Comparison of ENCODE assay signal across 22 cellular contexts in the genomic region with DNA sequence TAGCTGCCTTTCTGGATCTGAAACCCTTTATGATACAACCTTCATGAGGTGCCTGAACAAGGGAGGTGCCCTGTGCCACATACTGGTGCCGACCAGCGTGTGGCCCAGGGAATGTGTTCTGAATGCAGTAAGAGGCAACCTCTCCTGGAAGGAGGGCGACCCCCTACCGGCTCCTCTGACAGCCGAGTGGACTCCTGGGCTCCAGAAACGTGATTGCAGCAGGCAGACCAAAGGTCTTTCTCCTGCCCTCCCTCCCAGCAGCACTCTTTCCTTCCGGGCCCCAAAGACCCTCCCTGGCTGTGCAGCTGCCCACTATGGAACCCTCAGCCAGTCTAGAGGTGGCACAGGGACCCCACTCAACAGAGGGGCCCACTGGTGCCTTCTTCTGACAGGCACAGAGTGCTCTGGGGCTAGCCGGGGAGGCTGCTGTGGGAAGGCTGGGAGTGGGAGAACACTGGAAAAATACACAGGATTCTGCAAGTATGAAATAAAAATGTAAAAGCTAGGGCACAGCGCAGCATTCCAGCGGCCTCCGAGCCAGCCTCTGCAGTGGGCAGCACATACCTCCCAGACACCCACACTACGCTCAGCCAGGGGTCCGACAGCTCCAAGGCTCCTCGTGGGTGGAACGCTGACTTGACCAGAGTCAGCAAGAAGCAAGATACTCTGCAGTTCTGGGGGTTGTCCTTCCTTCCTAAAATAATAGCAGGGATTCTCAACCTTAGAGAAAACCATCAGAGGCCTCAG. TPM values are rescaled to one million over a fixed set of nuclear protein-coding genes. Genes with fewer than 3 reads are reported as not detected.
DNase-seq lines count a peak whose midpoint lies in the region; ATAC-seq and TF ChIP-seq lines count a peak whose summit lies in the region.
"Had no signal": no experiment of that assay in that cellular context is flagged by ENCODE, and none has a peak within 500 bp of the region (broad histone marks: within the 10 kb centered on the region; RNA-seq: fewer than 3 reads in every experiment).

No MANE protein-coding gene starts in this region.

- H3K4me1 Mint-ChIP-seq in HFFc6 (ENCODE audit: low read depth) (peaks cover 15% of the 10 kb centered on the region), chondrocyte (ENCODE audit: low read depth) (peaks cover 68% of the 10 kb centered on the region)
- H3K4me1 Mint-ChIP-seq in naive thymus-derived CD8-positive, alpha-beta T cell = peaks cover 19 to 51% (median 29%) of the 10 kb centered on the region in 4 donors

- WGBS in spleen, 5 donors = 45 to 83% (median 77%) methylated on average over 13 to 15 of the region's 15 CpGs

- intact Hi-C loops in spleen (cut with DNase I; ENCODE audit: low total_unique reads) = no loop called here

- no peaks in the 10 kb centered on the region; the same call in 1 of the 2 replicates for H3K36me3 Mint-ChIP-seq in HFFc6 (ENCODE audit: low read depth)
- peaks cover 2% of the 10 kb centered on the region for H3K36me3 Mint-ChIP-seq in chondrocyte (ENCODE audit: low read depth)
- peaks cover 0 to 25% (median 0%) of the 10 kb centered on the region in 3 donors for H3K36me3 Mint-ChIP-seq in naive thymus-derived CD8-positive, alpha-beta T cell

- TF ChIP-seq POLR2A in spleen (IDR thresholded peaks at IDR 0.05) = no peak

- H3K4me1 ChIP-seq in spleen = peaks cover 43 to 98% (median 77%) of the 10 kb centered on the region in 6 donors

- no peak overlapping the region for H3K4me3 ChIP-seq in spleen
- H3K4me3 ChIP-seq: right atrium auricular region had no signal

- POLR2A ChIA-PET in naive thymus-derived CD8-positive, alpha-beta T cell (lab: Charles Lee) = interaction anchor here (0.6 kb wide), 1 partner anchor 95 kb away, joined by 3 read pairs; no protein-coding TSS in a partner anchor

- H3K27me3 Mint-ChIP-seq in HFFc6 (ENCODE audit: insufficient read depth) = no peaks in the 10 kb centered on the region
- no peaks in the 10 kb centered on the region for H3K27me3 Mint-ChIP-seq in chondrocyte (ENCODE audit: low read depth)
- no peaks in the 10 kb centered on the region for H3K27me3 Mint-ChIP-seq in naive thymus-derived CD8-positive, alpha-beta T cell
- H3K27me3 Mint-ChIP-seq: CD4-positive, alpha-beta memory T cell; central memory CD8-positive, alpha-beta T cell had no signal

- H3K27ac ChIP-seq in spleen = peak overlapping the region in 7 of 8 donors; percentile 22 to 89 (median 47)
- H3K27ac ChIP-seq: right atrium auricular region had no signal

- TF ChIP-seq CTCF in HFFc6 (IDR thresholded peaks at IDR 0.05) = no peak
- TF ChIP-seq CTCF in chondrocyte (IDR thresholded peaks at IDR 0.05) = no peak
- TF ChIP-seq CTCF in spleen (IDR thresholded peaks at IDR 0.05 in 8 of 11, conservative IDR thresholded peaks at IDR 0.05 in 3 of 11) = no peak

- DNase-seq in HFFc6 = no peak
- no peak for DNase-seq in chondrocyte (ENCODE audit: low spot score)
- DNase-seq in myocyte (ENCODE audit: low read depth) = peak; percentile 12
- no peak for DNase-seq in spleen
- DNase-seq in naive thymus-derived CD8-positive, alpha-beta T cell = no peak
- DNase-seq in COR-L47 (lab: John Stamatoyannopoulos, UW) = no peak
- DNase-seq: activated CD4-positive, alpha-beta T cell treated with anti-CD3 and anti-CD28 coated beads for 1 hour; activated CD8-positive, alpha-beta T cell treated with anti-CD3 and anti-CD28 coated beads, Interleukin-2, amount 10 ng/mL, durations not matched to agents 7 days and 5 days; activated naive CD4-positive, alpha-beta T cell treated with Interleukin-2 at 50 U/mL for 16 hours; activated T-cell treated with anti-CD3 and anti-CD28 coated beads, Interleukin-2, amount 50 U/mL, for 1 hour; aorta; CD4-positive, alpha-beta memory T cell; DMS153; erythroblast; HCEC 1CT; NCI-H1105 treated with DMSO at 0.1 percent for 48 hours; NCI-H2081; SHP77 had no signal

- no peak for ATAC-seq in HG02623 (IDR thresholded peaks at IDR 0.05; ENCODE audit: unreplicated experiment)
- ATAC-seq in GM19455 (IDR thresholded peaks at IDR 0.05; ENCODE audit: unreplicated experiment) = no peak
- no peak for ATAC-seq in naive thymus-derived CD8-positive, alpha-beta T cell
- ATAC-seq: activated CD8-positive, alpha-beta T cell treated with anti-CD3 and anti-CD28 coated beads, Interleukin-2, amount 10 ng/mL, durations not matched to agents 7 days and 5 days had no signal

- H3K9me3 Mint-ChIP-seq in HFFc6 (no peaks in the 10 kb centered on the region), chondrocyte (ENCODE audit: low read depth) (no peaks in the 10 kb centered on the region)
- no peaks in the 10 kb centered on the region for H3K9me3 Mint-ChIP-seq in naive thymus-derived CD8-positive, alpha-beta T cell
- H3K9me3 Mint-ChIP-seq: CD4-positive, alpha-beta memory T cell; central memory CD8-positive, alpha-beta T cell had no signal

- peak overlapping the region; percentile 46; the same call in 1 of the 2 replicates for H3K27ac Mint-ChIP-seq in HFFc6
- H3K27ac Mint-ChIP-seq in chondrocyte (ENCODE audit: unreplicated experiment) = peak overlapping the region; percentile 90
- peak overlapping the region in 1 of 10 donors; percentile 72 for H3K27ac Mint-ChIP-seq in naive thymus-derived CD8-positive, alpha-beta T cell
- H3K27ac Mint-ChIP-seq: activated CD8-positive, alpha-beta T cell treated with anti-CD3 and anti-CD28 coated beads, Interleukin-2, amount 10 ng/mL, durations not matched to agents 7 days and 5 days had no signal

- H3K36me3 ChIP-seq in spleen = peaks cover 0 to 73% (median 16%) of the 10 kb centered on the region in 6 donors
- H3K36me3 ChIP-seq: right atrium auricular region had no signal

- H3K4me3 Mint-ChIP-seq in HFFc6 (no peak overlapping the region), chondrocyte (ENCODE audit: unreplicated experiment) (no peak overlapping the region)
- H3K4me3 Mint-ChIP-seq in naive thymus-derived CD8-positive, alpha-beta T cell = no peak overlapping the region
- H3K4me3 Mint-ChIP-seq: activated CD8-positive, alpha-beta T cell treated with anti-CD3 and anti-CD28 coated beads, Interleukin-2, amount 10 ng/mL, durations not matched to agents 7 days and 5 days; CD4-positive, alpha-beta memory T cell; central memory CD8-positive, alpha-beta T cell had no signal

- no peaks in the 10 kb centered on the region for H3K9me3 ChIP-seq in spleen
- H3K9me3 ChIP-seq: right atrium auricular region had no signal

- no peaks in the 10 kb centered on the region for H3K27me3 ChIP-seq in spleen (replicated peaks in 1 of 7)
- H3K27me3 ChIP-seq: right atrium auricular region had no signal

RNA-seq across cellular contexts. Expression of gene SH3GL1, which starts 14.9 kb away (rescaled TPM):
- total RNA-seq in HFFc6 (2021; fragmentation: NEBNext Ultra II Directional; extraction: Animal tissue kit (Norgen Biotek cat#: 25700)) = 100 to 1,000 TPM; 102 to 126 (median 110) TPM
- total RNA-seq in chondrocyte (96.3 to 103 TPM (median 96.6 TPM) in 3 replicates), myocyte (179 and 258 TPM in 2 replicates), spleen (10 to 100 TPM; 37.2 to 77.4 (median 66.2) TPM)
- polyA plus RNA-seq in myocyte (2012) = 164 TPM
- polyA plus RNA-seq in spleen = 10 to 100 TPM; 26.1 to 44.0 (median 31.3) TPM
- 10 to 100 TPM; 38.3 to 38.6 TPM for total RNA-seq in naive thymus-derived CD8-positive, alpha-beta T cell
- polyA plus RNA-seq in naive thymus-derived CD8-positive, alpha-beta T cell = 10 to 100 TPM; 11.8 to 20.4 (median 12.3) TPM

RNA-seq across cellular contexts. Expression of gene CHAF1A, which starts 17.0 kb away (rescaled TPM):
- 10 to 100 TPM; 18.3 to 26.3 (median 24.4) TPM for total RNA-seq in HFFc6 (2021; fragmentation: NEBNext Ultra II Directional; extraction: Animal tissue kit (Norgen Biotek cat#: 25700))
- total RNA-seq in chondrocyte (6.6 to 20.5 TPM (median 7.1 TPM) in 3 replicates), myocyte (3.1 TPM in 2 replicates), spleen (10 to 100 TPM in 5 of 7 donors, 1 to 10 TPM in 2; 9.4 to 17.9 (median 10.6) TPM)
- 3.3 TPM for polyA plus RNA-seq in myocyte (2012)
- polyA plus RNA-seq in spleen = 1 to 10 TPM; 3.8 to 7.4 (median 5.7) TPM
- 10 to 100 TPM in 1 of 2 experiments, 1 to 10 TPM in 1; 7.5 to 10.9 TPM for total RNA-seq in naive thymus-derived CD8-positive, alpha-beta T cell
- polyA plus RNA-seq in naive thymus-derived CD8-positive, alpha-beta T cell = 1 to 10 TPM; 1.7 to 2.4 (median 2.1) TPM

RNA-seq across cellular contexts. Expression of gene MPND, which starts 42.1 kb away (rescaled TPM):
- total RNA-seq in HFFc6 (2021; fragmentation: NEBNext Ultra II Directional; extraction: Animal tissue kit (Norgen Biotek cat#: 25700)) = 10 to 100 TPM; 11.7 to 15.0 (median 12.1) TPM
- total RNA-seq in chondrocyte (13.6 to 14.9 TPM (median 14.1 TPM) in 3 replicates), myocyte (2.2 and 2.7 TPM in 2 replicates), spleen (10 to 100 TPM in 4 of 7 donors, 1 to 10 TPM in 3; 6.4 to 24.2 (median 13.8) TPM)
- polyA plus RNA-seq in myocyte (2012) = 12.6 TPM
- polyA plus RNA-seq in spleen = 10 to 100 TPM; 17.1 to 24.0 (median 17.9) TPM
- total RNA-seq in naive thymus-derived CD8-positive, alpha-beta T cell = 10 to 100 TPM; 18.9 to 22.1 TPM
- polyA plus RNA-seq in naive thymus-derived CD8-positive, alpha-beta T cell = 1 to 10 TPM; 4.6 to 5.3 (median 4.7) TPM

RNA-seq across cellular contexts. Expression of gene STAP2, which starts 46.8 kb away (rescaled TPM):
- 1 to 10 TPM in 4 of 6 experiments, under 1 TPM in 2; 0.24 to 2.7 (median 1.9) TPM for total RNA-seq in HFFc6 (2021; fragmentation: NEBNext Ultra II Directional; extraction: Animal tissue kit (Norgen Biotek cat#: 25700))
- total RNA-seq in chondrocyte (0.85 to 2.0 TPM (median 1.0 TPM) in 3 replicates), myocyte (3.1 and 4.5 TPM in 2 replicates), spleen (1 to 10 TPM in 4 of 7 donors, under 1 TPM in 2, not detected in 1; 0.79 to 5.1 (median 1.6) TPM)
- 3.7 TPM for polyA plus RNA-seq in myocyte (2012)
- 1 to 10 TPM; 2.1 to 2.9 (median 2.5) TPM for polyA plus RNA-seq in spleen
- total RNA-seq in naive thymus-derived CD8-positive, alpha-beta T cell = 1 to 10 TPM; 1.4 to 2.3 TPM
- 1 to 10 TPM; 1.3 to 2.6 (median 1.5) TPM for polyA plus RNA-seq in naive thymus-derived CD8-positive, alpha-beta T cell
